8 cellular contexts compared by ENCODE assay signal in the genomic region with DNA sequence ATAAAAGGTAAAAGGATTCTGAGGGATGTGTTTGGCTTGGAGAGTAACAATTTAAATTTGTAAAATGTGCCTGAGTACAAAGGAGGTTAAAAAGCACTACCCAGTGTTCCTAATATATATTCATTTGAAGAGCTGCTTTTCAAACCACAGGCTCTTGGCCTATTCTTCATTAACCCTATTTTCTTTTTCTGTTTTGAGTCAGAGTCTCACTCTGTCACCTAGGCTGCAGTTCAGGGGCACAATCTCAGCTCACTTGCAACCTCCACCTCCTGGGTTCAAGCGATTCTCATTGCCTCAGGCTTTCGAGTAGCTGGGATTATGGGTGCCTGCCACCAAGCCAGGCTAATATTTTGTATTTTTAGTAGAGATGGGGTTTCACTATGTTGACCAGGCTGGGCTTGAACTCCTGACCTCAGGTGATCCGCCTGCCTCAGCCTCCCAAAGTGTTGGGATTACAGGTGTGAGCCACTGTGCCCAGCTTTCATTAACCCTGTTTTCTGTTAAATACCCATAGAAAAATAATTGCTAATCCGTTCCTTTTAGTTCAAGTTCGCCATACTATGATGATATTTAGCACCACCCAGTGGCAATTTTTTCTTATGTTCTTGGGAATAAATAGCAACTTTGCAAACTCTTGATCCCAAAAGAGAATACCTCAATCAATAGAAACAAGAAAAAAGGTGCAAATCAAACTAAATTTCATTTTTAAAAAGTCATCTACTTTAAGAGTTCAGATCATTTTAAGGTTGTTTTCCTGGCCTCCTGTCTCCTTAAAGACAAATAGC. TPM values are rescaled to one million over a fixed set of nuclear protein-coding genes. Genes with fewer than 3 reads are reported as not detected.
A peak's percentile ranks its signal among the peaks of the same experiment; 100 is the strongest.
DNase-seq lines count a peak whose midpoint lies in the region; ATAC-seq and TF ChIP-seq lines count a peak whose summit lies in the region.

No MANE protein-coding gene starts in this region.

- no peaks in the 10 kb centered on the region for H3K27me3 Mint-ChIP-seq in activated T-helper 17 cell treated with anti-CD3 and anti-CD28 coated beads, Interleukin-2, amount 50 U/mL, for 72 hours

- peak; percentile 22 for TF ChIP-seq CTCF in cardiac muscle cell (IDR thresholded peaks at IDR 0.05; ENCODE audit: low read depth, low read length)
- TF ChIP-seq CTCF in sigmoid colon (IDR thresholded peaks at IDR 0.05), result no peak

- WGBS in right cardiac atrium, result 65% methylated on average over 5 of the region's 5 CpGs
- WGBS in sigmoid colon, 2 donors, result 72 to 75% methylated on average over 5 of the region's 5 CpGs

- H3K27me3 ChIP-seq in cardiac muscle cell (no peaks in the 10 kb centered on the region), right cardiac atrium (ENCODE audit: control insufficient read depth, insufficient read depth) (no peaks in the 10 kb centered on the region), sigmoid colon (no peaks in the 10 kb centered on the region)

- DNase-seq in cardiac muscle cell (ENCODE audit: low read depth in 1 of 2, low spot score in 1 of 2) (peak; percentile 5 to 59), right cardiac atrium (no peak), superior temporal gyrus (ENCODE audit: extremely low spot score) (peak; percentile 66), sigmoid colon (no peak)

- TF ChIP-seq EP300 in sigmoid colon (IDR thresholded peaks at IDR 0.05), result no peak

- H3K4me3 ChIP-seq in cardiac muscle cell (no peak overlapping the region), right cardiac atrium (ENCODE audit: low read length) (no peak overlapping the region), sigmoid colon (no peak overlapping the region)

- H3K4me1 ChIP-seq in cardiac muscle cell (ENCODE audit: low read depth) (no peaks in the 10 kb centered on the region), right cardiac atrium (ENCODE audit: control insufficient read depth, insufficient read depth, low read length) (no peaks in the 10 kb centered on the region), sigmoid colon (no peaks in the 10 kb centered on the region)

- no peak for ATAC-seq in right cardiac atrium
- peak; percentile 72 for ATAC-seq in HG02840 (IDR thresholded peaks at IDR 0.05; ENCODE audit: low FRiP score, unreplicated experiment)
- ATAC-seq in activated T-helper 17 cell treated with anti-CD3 and anti-CD28 coated beads, Interleukin-2, amount 50 U/mL, for 72 hours (replicated peaks), result peak; percentile 43
- ATAC-seq in HG03457 (IDR thresholded peaks at IDR 0.05; ENCODE audit: unreplicated experiment), result no peak
- ATAC-seq in HG02678 (IDR thresholded peaks at IDR 0.05; ENCODE audit: unreplicated experiment), result no peak

- H3K27ac ChIP-seq in cardiac muscle cell, result no peak overlapping the region
- no peak overlapping the region for H3K27ac ChIP-seq in right cardiac atrium (ENCODE audit: low read length)
- no peak overlapping the region for H3K27ac ChIP-seq in sigmoid colon

- intact Hi-C loops in right cardiac atrium (cut with DNase I) (no loop called here), sigmoid colon (cut with DNase I) (loop anchor here (10.0 kb wide), 1 partner anchor 175 kb away; no protein-coding TSS in a partner anchor)

- peak overlapping the region; percentile 6 for H3K4me3 Mint-ChIP-seq in activated T-helper 17 cell treated with anti-CD3 and anti-CD28 coated beads, Interleukin-2, amount 50 U/mL, for 72 hours

- H3K9me3 Mint-ChIP-seq in activated T-helper 17 cell treated with anti-CD3 and anti-CD28 coated beads, Interleukin-2, amount 50 U/mL, for 72 hours, result no peaks in the 10 kb centered on the region

- H3K9me3 ChIP-seq in cardiac muscle cell (ENCODE audit: low read depth), result no peaks in the 10 kb centered on the region
- no peaks in the 10 kb centered on the region for H3K9me3 ChIP-seq in right cardiac atrium (ENCODE audit: control insufficient read depth, low read length)
- H3K9me3 ChIP-seq in sigmoid colon, result no peaks in the 10 kb centered on the region

- TF ChIP-seq POLR2A in sigmoid colon (IDR thresholded peaks at IDR 0.05), result no peak

- H3K27ac Mint-ChIP-seq in activated T-helper 17 cell treated with anti-CD3 and anti-CD28 coated beads, Interleukin-2, amount 50 U/mL, for 72 hours, result no peak overlapping the region

- no peaks in the 10 kb centered on the region for H3K36me3 ChIP-seq in cardiac muscle cell
- H3K36me3 ChIP-seq in sigmoid colon, result no peaks in the 10 kb centered on the region

- peaks cover 27% of the 10 kb centered on the region for H3K4me1 Mint-ChIP-seq in activated T-helper 17 cell treated with anti-CD3 and anti-CD28 coated beads, Interleukin-2, amount 50 U/mL, for 72 hours

- peaks cover 56% of the 10 kb centered on the region for H3K36me3 Mint-ChIP-seq in activated T-helper 17 cell treated with anti-CD3 and anti-CD28 coated beads, Interleukin-2, amount 50 U/mL, for 72 hours (ENCODE audit: low read depth)

RNA-seq across cellular contexts. Expression of a gene that starts 30.5 kb away (rescaled TPM):
- total RNA-seq in cardiac muscle cell (31.7 and 37.1 TPM in 2 replicates), right cardiac atrium (10 to 100 TPM; 28.9 to 35.0 (median 32.7) TPM), sigmoid colon (10 to 100 TPM; 19.9 to 40.3 (median 36.8) TPM)
- polyA plus RNA-seq in cardiac muscle cell (52.0 and 66.8 TPM in 2 replicates), right cardiac atrium (50.4 TPM), sigmoid colon (10 to 100 TPM; 51.9 to 97.3 (median 89.5) TPM)
- 10 to 100 TPM; 52.9 to 68.0 TPM for total RNA-seq in activated T-helper 17 cell treated with anti-CD3 and anti-CD28 coated beads, Interleukin-2, amount 50 U/mL, for 72 hours

RNA-seq across cellular contexts. Expression of a gene that starts 31.1 kb away (rescaled TPM):
- total RNA-seq in cardiac muscle cell (275 and 279 TPM in 2 replicates), right cardiac atrium (100 to 1,000 TPM; 106 to 114 (median 112) TPM), sigmoid colon (100 to 1,000 TPM in 3 of 4 donors, 10 to 100 TPM in 1; 91.8 to 118 (median 108) TPM)
- polyA plus RNA-seq in cardiac muscle cell (336 and 405 TPM in 2 replicates), right cardiac atrium (52.7 TPM), sigmoid colon (10 to 100 TPM; 54.1 to 81.1 (median 59.9) TPM)
- 100 to 1,000 TPM; 237 to 326 TPM for total RNA-seq in activated T-helper 17 cell treated with anti-CD3 and anti-CD28 coated beads, Interleukin-2, amount 50 U/mL, for 72 hours

Comparison
In these comparisons a context has a peak if more than half of its experiments do, and no peak if none do; other contexts are left out.
1. DNase-seq: peak in cardiac muscle cell (2 of 2) and superior temporal gyrus (single experiment); none in right cardiac atrium (0 of 3) and sigmoid colon (single experiment).
2. ATAC-seq: peak in HG02840 (single experiment) and activated T-helper 17 cell treated with anti-CD3 and anti-CD28 coated beads, Interleukin-2, amount 50 U/mL, for 72 hours (single experiment); none in right cardiac atrium (0 of 2), HG03457 (single experiment) and HG02678 (single experiment).